ENCODE assay signal across 6 cellular contexts in genomic region chr2:228040995-228041394, GRCh38.
"Had no signal": no experiment of that assay in that cellular context is flagged by ENCODE, and none has a peak within 500 bp of the region (broad histone marks: within the 10 kb centered on the region; RNA-seq: fewer than 3 reads in every experiment).

No MANE protein-coding gene starts in this region.

- DNase-seq: KBM-7, KG1 had no signal

- FAIRE-seq: HTR-8/SVneo, K562 had no signal

- ATAC-seq: K562 had no signal

- H3K4me3 ChIP-seq: K562 had no signal

- H3K27ac ChIP-seq: HL-60, KMS-11 had no signal

- H3K4me2 ChIP-seq: KMS-11 had no signal

- H3K9ac ChIP-seq: KMS-11 had no signal
